Comparison of ENCODE assay signal across 1 cellular context in the genomic region with DNA sequence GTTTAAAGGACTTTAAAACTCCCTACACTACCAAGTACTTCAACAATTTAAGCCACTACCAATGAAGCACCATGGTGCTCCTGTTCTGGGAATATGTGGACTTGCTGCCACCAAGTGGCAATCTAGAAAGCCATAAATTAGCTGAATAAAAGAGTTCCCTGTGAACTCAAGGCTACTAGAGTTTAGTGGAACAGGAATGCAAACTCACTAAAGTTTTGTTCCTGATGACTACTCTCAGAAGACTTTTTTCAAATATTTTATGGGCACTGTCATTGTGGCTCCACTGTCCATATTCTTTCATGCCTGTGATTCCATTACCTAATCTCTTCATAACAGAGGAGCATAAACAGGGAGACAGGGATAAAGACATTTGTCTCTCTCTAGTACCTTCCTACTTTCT.
TF ChIP-seq lines count a peak whose summit lies in the region.

No MANE protein-coding gene starts in this region.

TF ChIP-seq in GM23338, 12 proteins besides CTCF, POLR2A, EP300 and RAD21 (continued from another document):
- no peak for TF ChIP-seq ZNF462 (CRISPR knock-in tag; IDR thresholded peaks at IDR 0.05)
